In genomic region chr2:189022002-189022401, GRCh38 we compare ENCODE assay signal across 13 cellular contexts. TPM values are rescaled to one million over a fixed set of nuclear protein-coding genes. Genes with fewer than 3 reads are reported as not detected.
A peak's percentile ranks its signal among the peaks of the same experiment; 100 is the strongest.
DNase-seq lines count a peak whose midpoint lies in the region; ATAC-seq, FAIRE-seq and TF ChIP-seq lines count a peak whose summit lies in the region.
"Had no signal": no experiment of that assay in that cellular context is flagged by ENCODE, and none has a peak within 500 bp of the region (broad histone marks: within the 10 kb centered on the region; RNA-seq: fewer than 3 reads in every experiment).

No MANE protein-coding gene starts in this region.

- peaks cover 3% of the 10 kb centered on the region for H3K36me3 Mint-ChIP-seq in astrocyte (ENCODE audit: low read depth, unreplicated experiment)

- peaks cover 11% of the 10 kb centered on the region for H3K4me1 ChIP-seq in astrocyte (ENCODE audit: insufficient read depth, low read length)
- peaks cover 2% of the 10 kb centered on the region for H3K4me1 ChIP-seq in right cardiac atrium (ENCODE audit: control insufficient read depth, insufficient read depth, low read length)
- H3K4me1 ChIP-seq: adrenal gland, Caco-2 had no signal

- peak overlapping the region; percentile 27 for H3K9ac ChIP-seq in astrocyte (ENCODE audit: low read length)

- H3K36me3 ChIP-seq in astrocyte (ENCODE audit: insufficient read depth, low read length) = peaks cover 2% of the 10 kb centered on the region
- H3K36me3 ChIP-seq: adrenal gland had no signal

- H3K79me2 ChIP-seq in astrocyte (ENCODE audit: insufficient read depth, low read length) = no peaks in the 10 kb centered on the region

- H3K4me3 Mint-ChIP-seq in astrocyte (ENCODE audit: unreplicated experiment) = no peak overlapping the region

- peaks cover 2% of the 10 kb centered on the region for H3K9me3 Mint-ChIP-seq in astrocyte (ENCODE audit: unreplicated experiment)

- H3K27ac ChIP-seq in astrocyte (ENCODE audit: low read depth, low read length) (peak overlapping the region; percentile 49), right cardiac atrium (ENCODE audit: low read length) (peak overlapping the region; percentile 3)

- DNase-seq in EL (peak; percentile 85), astrocyte (ENCODE audit: low read depth) (peak; percentile 89), right cardiac atrium (peak in 1 of 3 donors; percentile 33), stromal cell of bone marrow (ENCODE audit: low read depth) (peak; percentile 96), ecto neural progenitor cell (ENCODE audit: low spot score) (no peak), T-helper 1 cell (no peak)
- no peak for DNase-seq in activated effector memory CD4-positive, alpha-beta T cell treated with Interleukin-2 at 50 U/mL for 16 hours
- DNase-seq: activated CD8-positive, alpha-beta memory T cell treated with anti-CD3 and anti-CD28 coated beads for 24 hours; adrenal gland; Caco-2; NCI-H774 had no signal

- peaks cover 19% of the 10 kb centered on the region for H3K4me1 Mint-ChIP-seq in astrocyte (ENCODE audit: low read depth, unreplicated experiment)

- H3K4me3 ChIP-seq in astrocyte (ENCODE audit: insufficient read depth, low read depth, low read length) (no peak overlapping the region), right cardiac atrium (ENCODE audit: low read length) (no peak overlapping the region)
- H3K4me3 ChIP-seq: adrenal gland had no signal

- FAIRE-seq in astrocyte (lab: Jason Lieb, UNC) = peak; percentile 80
- FAIRE-seq: GM12892 had no signal

- H3K27me3 ChIP-seq in astrocyte (ENCODE audit: insufficient read depth, low read length) = no peaks in the 10 kb centered on the region
- no peaks in the 10 kb centered on the region for H3K27me3 ChIP-seq in right cardiac atrium (ENCODE audit: control insufficient read depth, insufficient read depth)
- H3K27me3 ChIP-seq: adrenal gland had no signal

- H3K27me3 Mint-ChIP-seq in astrocyte (ENCODE audit: low read depth, unreplicated experiment) = peaks cover 2% of the 10 kb centered on the region

- intact Hi-C loops in right cardiac atrium (cut with DNase I) = no loop called here

- no peak overlapping the region for H2AFZ ChIP-seq in astrocyte (ENCODE audit: low read depth, low read length)

- WGBS in right cardiac atrium = 40% methylated on average over 8 of the region's 8 CpGs

- no peaks in the 10 kb centered on the region for H4K20me1 ChIP-seq in astrocyte (ENCODE audit: insufficient read depth, low read length)

- H3K9me3 ChIP-seq in astrocyte (ENCODE audit: insufficient read depth, low read depth, low read length) (no peaks in the 10 kb centered on the region), right cardiac atrium (ENCODE audit: control insufficient read depth, low read length) (no peaks in the 10 kb centered on the region)
- H3K9me3 ChIP-seq: adrenal gland, Caco-2 had no signal

- TF ChIP-seq CTCF in astrocyte (IDR thresholded peaks at IDR 0.05; ENCODE audit: insufficient read depth, low read depth, low read length) = no peak

- no peak overlapping the region for H3K4me2 ChIP-seq in astrocyte (ENCODE audit: low read length)

- peak overlapping the region; percentile 83 for H3K27ac Mint-ChIP-seq in astrocyte (ENCODE audit: unreplicated experiment)

- ATAC-seq in right cardiac atrium (peak; percentile 84 to 85), HG02642 (IDR thresholded peaks at IDR 0.05; ENCODE audit: poor library complexity, unreplicated experiment) (no peak)

RNA-seq across cellular contexts. Expression of gene COL3A1, which starts 47.8 kb away (rescaled TPM):
- total RNA-seq in astrocyte (350 and 458 TPM in 2 replicates), right cardiac atrium (100 to 1,000 TPM; 104 to 343 (median 177) TPM)
- 48.2 TPM for polyA plus RNA-seq in right cardiac atrium

Comparison
In these comparisons a context has a peak if more than half of its experiments do, and no peak if none do; other contexts are left out.
1. DNase-seq: peak in EL (single experiment), astrocyte (single experiment) and stromal cell of bone marrow (single experiment); none in ecto neural progenitor cell (single experiment), T-helper 1 cell (0 of 5) and activated effector memory CD4-positive, alpha-beta T cell treated with Interleukin-2 at 50 U/mL for 16 hours (single experiment).